8 cellular contexts compared by ENCODE assay signal in the genomic region with DNA sequence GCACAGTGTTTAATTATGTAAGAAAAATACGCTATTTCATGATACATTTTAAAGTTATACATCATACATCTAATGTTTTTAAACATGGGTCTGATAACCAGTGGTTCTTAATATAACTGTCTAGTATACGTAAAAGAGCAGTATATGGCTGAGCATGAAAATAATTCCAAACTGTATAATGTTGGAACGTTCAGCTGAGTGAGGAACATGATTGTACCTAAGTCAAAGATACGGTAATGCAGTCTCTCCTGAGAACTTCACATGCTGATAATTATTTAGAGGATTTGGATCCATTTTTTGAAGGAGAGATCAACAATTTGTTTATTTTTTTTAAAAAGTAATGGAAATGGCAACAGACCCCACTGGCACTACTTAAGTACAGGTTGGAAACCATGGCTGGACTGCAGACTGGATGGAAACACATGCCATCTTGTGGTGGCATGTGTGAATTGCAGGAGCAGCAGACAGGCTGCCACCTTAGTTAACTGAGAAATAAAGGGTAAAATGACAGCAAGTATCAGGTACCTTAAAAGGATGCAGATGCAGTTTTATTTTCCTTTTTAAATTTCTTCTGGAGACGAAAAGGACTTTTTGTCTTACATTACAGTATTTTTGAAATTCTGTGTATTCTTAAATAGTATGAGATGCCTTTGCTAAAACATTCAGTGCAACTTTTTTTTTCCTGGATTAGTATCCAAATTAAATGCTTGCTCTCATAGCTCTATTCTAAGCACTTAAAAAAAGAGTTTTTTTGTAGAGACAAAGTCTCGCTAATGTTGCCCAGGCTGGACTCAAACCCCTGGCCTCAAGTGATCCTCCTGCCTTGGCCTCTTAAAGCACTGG.
DNase-seq lines count a peak whose midpoint lies in the region; ATAC-seq and TF ChIP-seq lines count a peak whose summit lies in the region.

No MANE protein-coding gene starts in this region.

- peaks cover 3% of the 10 kb centered on the region for H3K4me1 Mint-ChIP-seq in activated CD4-positive, alpha-beta T cell treated with anti-CD3 and anti-CD28 coated beads for 36 hours

- ATAC-seq in HG02610 (IDR thresholded peaks at IDR 0.05; ENCODE audit: unreplicated experiment) (peak; percentile 82), HG03097 (IDR thresholded peaks at IDR 0.05; ENCODE audit: low FRiP score, unreplicated experiment) (no peak)
- peak; percentile 76 for ATAC-seq in activated CD4-positive, alpha-beta T cell treated with anti-CD3 and anti-CD28 coated beads for 36 hours

- H3K4me3 Mint-ChIP-seq in activated CD4-positive, alpha-beta T cell treated with anti-CD3 and anti-CD28 coated beads for 36 hours, result no peak overlapping the region

- H3K36me3 ChIP-seq in cardiac muscle cell (peaks cover 3% of the 10 kb centered on the region), ovary (no peaks in the 10 kb centered on the region)

- H3K9me3 ChIP-seq in cardiac muscle cell (ENCODE audit: low read depth) (no peaks in the 10 kb centered on the region), ovary (no peaks in the 10 kb centered on the region)

- H3K36me3 Mint-ChIP-seq in activated CD4-positive, alpha-beta T cell treated with anti-CD3 and anti-CD28 coated beads for 36 hours (ENCODE audit: low read depth), result peaks cover 51% of the 10 kb centered on the region

- no peak overlapping the region for H3K4me3 ChIP-seq in cardiac muscle cell
- no peak overlapping the region for H3K4me3 ChIP-seq in epithelial cell of proximal tubule (ENCODE audit: low read depth, low read length)
- H3K4me3 ChIP-seq in ovary, result no peak overlapping the region

- no peaks in the 10 kb centered on the region for H3K4me1 ChIP-seq in cardiac muscle cell (ENCODE audit: low read depth)
- H3K4me1 ChIP-seq in ovary (ENCODE audit: insufficient read depth), result no peaks in the 10 kb centered on the region

- peak; percentile 96 for TF ChIP-seq CTCF in cardiac muscle cell (IDR thresholded peaks at IDR 0.05; ENCODE audit: low read depth, low read length)
- TF ChIP-seq CTCF in epithelial cell of proximal tubule (conservative IDR thresholded peaks at IDR 0.05; ENCODE audit: low read depth, low read length), result peak; percentile 97
- TF ChIP-seq CTCF in ovary (IDR thresholded peaks at IDR 0.05), result peak in 2 of 3 donors; percentile 19 to 34

- no peaks in the 10 kb centered on the region for H3K9me3 Mint-ChIP-seq in activated CD4-positive, alpha-beta T cell treated with anti-CD3 and anti-CD28 coated beads for 36 hours (ENCODE audit: low read depth)

- TF ChIP-seq POLR2A in ovary (IDR thresholded peaks at IDR 0.05), result no peak

- TF ChIP-seq EP300 in ovary (IDR thresholded peaks at IDR 0.05), result no peak

- CTCF ChIA-PET in activated CD4-positive, alpha-beta T cell treated with anti-CD3 and anti-CD28 coated beads for 36 hours (lab: Charles Lee), result interaction anchor here (0.9 to 3.0 kb wide), 6 partner anchors 8 to 109 kb away, joined by 3 to 16 read pairs (median 4); no protein-coding TSS in a partner anchor

- DNase-seq in cardiac muscle cell (ENCODE audit: low read depth in 1 of 2, low spot score in 1 of 2) (peak; percentile 70 to 80), cardiac septum (ENCODE audit: low spot score) (no peak), NCI-H2029 treated with DMSO at 0.1 percent for 48 hours (lab: John Stamatoyannopoulos, UW) (peak; percentile 1), epithelial cell of proximal tubule (ENCODE audit: low read depth) (no peak), ovary (no peak)
- peak; percentile 63 for DNase-seq in activated CD4-positive, alpha-beta T cell treated with anti-CD3 and anti-CD28 coated beads for 36 hours

- intact Hi-C loops in cardiac septum (cut with DNase I), result loop anchor here (10.0 kb wide), 1 partner anchor 264 kb away; the partner anchor contains the start of gene HEATR1
- intact Hi-C loops in activated CD4-positive, alpha-beta T cell treated with anti-CD3 and anti-CD28 coated beads for 36 hours (cut with DNase I, micrococcal nuclease), result loop anchor here (1.0 to 10.0 kb wide), 4 partner anchors 110 to 766 kb away; partner anchors contain the start of gene HEATR1 (in 1 of the 2)
- intact Hi-C loops in ovary (cut with DNase I), result no loop called here

- H3K27me3 ChIP-seq in cardiac muscle cell, result no peaks in the 10 kb centered on the region
- no peaks in the 10 kb centered on the region for H3K27me3 ChIP-seq in ovary

- H3K27ac Mint-ChIP-seq in activated CD4-positive, alpha-beta T cell treated with anti-CD3 and anti-CD28 coated beads for 36 hours, result no peak overlapping the region

- WGBS in ovary, 3 donors, result 96 to 98% (median 96%) methylated on average over 6 of the region's 6 CpGs

- no peaks in the 10 kb centered on the region for H3K27me3 Mint-ChIP-seq in activated CD4-positive, alpha-beta T cell treated with anti-CD3 and anti-CD28 coated beads for 36 hours

- POLR2A ChIA-PET in activated CD4-positive, alpha-beta T cell treated with anti-CD3 and anti-CD28 coated beads for 36 hours (lab: Charles Lee), result no interaction called here

- H3K27ac ChIP-seq in cardiac muscle cell, result no peak overlapping the region
- no peak overlapping the region for H3K27ac ChIP-seq in ovary

Comparison
In these comparisons a context has a peak if more than half of its experiments do, and no peak if none do; other contexts are left out.
1. DNase-seq: peak in cardiac muscle cell (2 of 2), NCI-H2029 treated with DMSO at 0.1 percent for 48 hours (single experiment) and activated CD4-positive, alpha-beta T cell treated with anti-CD3 and anti-CD28 coated beads for 36 hours (single experiment); none in cardiac septum (single experiment), epithelial cell of proximal tubule (single experiment) and ovary (0 of 5).
2. CTCF ChIP-seq: peak in every context shown above with its lines; median percentile 97 in epithelial cell of proximal tubule; 96 in cardiac muscle cell; 26 in ovary.
3. intact Hi-C loops: an anchor here in cardiac septum (10.0 kb wide) and activated CD4-positive, alpha-beta T cell treated with anti-CD3 and anti-CD28 coated beads for 36 hours (1.0 to 10.0 kb wide); none called in ovary.